18 cellular contexts compared by ENCODE assay signal in genomic region chr6:46378161-46378881, GRCh38.
"Had no signal": no experiment of that assay in that cellular context is flagged by ENCODE, and none has a peak within 500 bp of the region (broad histone marks: within the 10 kb centered on the region; RNA-seq: fewer than 3 reads in every experiment).

No MANE protein-coding gene starts in this region.

- H3K27me3 ChIP-seq: brain microvascular endothelial cell, gastrocnemius medialis, neural progenitor cell, right atrium auricular region, transverse colon, uterus had no signal

- H3K9ac ChIP-seq: neural progenitor cell had no signal

- H2AFZ ChIP-seq: neural progenitor cell had no signal

- H3K27ac ChIP-seq: brain microvascular endothelial cell, gastrocnemius medialis, neural progenitor cell, right atrium auricular region, skin epidermis, transverse colon, uterus had no signal

- H3K36me3 ChIP-seq: brain microvascular endothelial cell, gastrocnemius medialis, neural progenitor cell, right atrium auricular region, transverse colon, uterus had no signal

- H3K4me2 ChIP-seq: neural progenitor cell had no signal

- DNase-seq: activated CD4-positive, alpha-beta T cell treated with anti-CD3 and anti-CD28 coated beads for 48 hours; activated CD4-positive, CD25-positive, alpha-beta regulatory T cell; activated CD8-positive, alpha-beta T cell treated with anti-CD3 and anti-CD28 coated beads for 36 hours; activated naive CD4-positive, alpha-beta T cell treated with Interleukin-2 at 50 U/mL for 16 hours; activated naive CD8-positive, alpha-beta T cell treated with anti-CD3 and anti-CD28 coated beads, Interleukin-2, amount 10 ng/mL, durations not matched to agents 7 days and 5 days; activated T-cell treated with anti-CD3 and anti-CD28 coated beads, Interleukin-2, amount 50 U/mL, for 1 hour; brain microvascular endothelial cell; gastrocnemius medialis; stimulated activated CD4-positive, alpha-beta T cell treated with anti-CD3 and anti-CD28 coated beads, Interleukin-4, amount 100 ng/mL, for 1 hour; stimulated activated naive B cell treated with anti-CD40 and anti-IgM and Interleukin-4, amounts not matched to agents 10 μg/mL and 1 μg/mL and 100 μg/mL, for 72 hours; T1000; transverse colon; uterus had no signal

- ATAC-seq: activated CD8-positive, alpha-beta T cell treated with anti-CD3 and anti-CD28 coated beads for 36 hours; esophagus mucosa; stimulated activated naive B cell treated with anti-CD40 and anti-IgM and Interleukin-4, amounts not matched to agents 10 μg/mL and 1 μg/mL and 100 μg/mL, for 72 hours had no signal

- H3K9me3 ChIP-seq: gastrocnemius medialis, right atrium auricular region, transverse colon, uterus had no signal

- H3K4me3 ChIP-seq: coronary artery, gastrocnemius medialis, neural progenitor cell, right atrium auricular region, skin epidermis, transverse colon, uterus had no signal
